In the genomic region with DNA sequence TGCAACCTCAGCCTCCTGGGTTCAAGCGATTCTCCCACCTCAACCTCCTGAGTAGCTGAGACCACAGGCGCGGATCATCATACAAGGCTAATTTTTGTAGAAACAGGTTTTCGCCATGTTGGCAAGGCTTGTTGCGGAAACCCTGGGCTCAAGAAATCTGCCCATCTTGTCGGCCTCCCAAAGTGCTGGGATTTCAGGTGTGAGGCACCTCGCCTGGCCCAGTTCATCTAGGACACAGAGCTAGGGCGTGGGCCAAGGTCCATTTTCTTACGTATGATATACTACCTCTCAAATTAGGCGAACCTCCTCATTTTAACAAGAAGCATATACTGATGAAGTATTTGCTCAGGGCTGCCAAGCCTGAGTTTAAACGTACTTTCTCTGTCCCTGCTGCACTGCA, we compare ENCODE assay signal across 9 cellular contexts. TPM values are rescaled to one million over a fixed set of nuclear protein-coding genes. Genes with fewer than 3 reads are reported as not detected.
DNase-seq lines count a peak whose midpoint lies in the region; ATAC-seq, FAIRE-seq and TF ChIP-seq lines count a peak whose summit lies in the region.
"Had no signal": no experiment of that assay in that cellular context is flagged by ENCODE, and none has a peak within 500 bp of the region (broad histone marks: within the 10 kb centered on the region; RNA-seq: fewer than 3 reads in every experiment).

No MANE protein-coding gene starts in this region.

- H3K4me3 ChIP-seq in HUES6 (ENCODE audit: low read depth, low read length) (peak overlapping the region; percentile 87), astrocyte of the spinal cord (ENCODE audit: low read depth, low read length) (peak overlapping the region; percentile 100), pancreas (peak overlapping the region in 2 of 4 donors; percentile 83 to 95)

- ATAC-seq in GM21529 (IDR thresholded peaks at IDR 0.05; ENCODE audit: unreplicated experiment) (no peak), pancreas (no peak), left cardiac atrium (no peak)

- H3K9me3 ChIP-seq in HUES6 (ENCODE audit: control insufficient read depth, insufficient read depth, low read depth, low read length) (no peaks in the 10 kb centered on the region), pancreas (no peaks in the 10 kb centered on the region)

- peak overlapping the region; percentile 97; the same call in 1 of the 2 replicates for H3K27ac ChIP-seq in C4-2B
- peak overlapping the region; percentile 56; the same call in 1 of the 2 replicates for H3K27ac ChIP-seq in HUES6 (ENCODE audit: low read depth, low read length)
- H3K27ac ChIP-seq in pancreas, result no peak overlapping the region

- peaks cover 18% of the 10 kb centered on the region for H3K36me3 Mint-ChIP-seq in mesothelial cell of epicardium

- intact Hi-C loops in pancreas (cut with DNase I) (no loop called here), left cardiac atrium (cut with DNase I) (no loop called here)

- H3K9ac ChIP-seq in HUES6 (ENCODE audit: low read length), result peak overlapping the region; percentile 99

- no peaks in the 10 kb centered on the region for H3K27me3 Mint-ChIP-seq in mesothelial cell of epicardium (ENCODE audit: low read depth)

- peaks cover 9% of the 10 kb centered on the region; the same call in 1 of the 2 replicates for H3K4me1 ChIP-seq in HUES6 (ENCODE audit: control insufficient read depth, insufficient read depth, low read length)
- peaks cover 0 to 19% (median 13%) of the 10 kb centered on the region in 3 donors for H3K4me1 ChIP-seq in pancreas

- DNase-seq in astrocyte of the spinal cord (ENCODE audit: low read depth, low spot score), result no peak
- DNase-seq in mesothelial cell of epicardium (ENCODE audit: low spot score in 2 of 2, unreplicated experiment in 2 of 2), result no peak
- DNase-seq in pancreas, result no peak
- DNase-seq in NCI-H524 treated with DMSO at 0.1 percent for 48 hours (lab: John Stamatoyannopoulos, UW), result no peak
- DNase-seq in left cardiac atrium, result no peak
- DNase-seq: NCI-H526 treated with DMSO at 0.1 percent for 48 hours had no signal

- TF ChIP-seq CTCF in C4-2B (conservative IDR thresholded peaks at IDR 0.05) (no peak), astrocyte of the spinal cord (IDR thresholded peaks at IDR 0.05; ENCODE audit: low read depth, low read length) (no peak), mesothelial cell of epicardium (IDR thresholded peaks at IDR 0.05; ENCODE audit: unreplicated experiment) (no peak), pancreas (IDR thresholded peaks at IDR 0.05) (no peak)

- H3K36me3 ChIP-seq in HUES6 (ENCODE audit: control insufficient read depth, insufficient read depth, low read length) (peaks cover 43% of the 10 kb centered on the region), pancreas (peaks cover 0 to 19% (median 0%) of the 10 kb centered on the region in 3 donors)

- peaks cover 26% of the 10 kb centered on the region for H3K4me1 Mint-ChIP-seq in mesothelial cell of epicardium

- no peak for FAIRE-seq in pancreas (lab: Jason Lieb, UNC)

- no peaks in the 10 kb centered on the region for H3K9me3 Mint-ChIP-seq in mesothelial cell of epicardium

- no peaks in the 10 kb centered on the region for H3K27me3 ChIP-seq in HUES6 (ENCODE audit: control insufficient read depth, insufficient read depth, low read length)
- H3K27me3 ChIP-seq in pancreas, result no peaks in the 10 kb centered on the region

- H3K4me3 Mint-ChIP-seq in mesothelial cell of epicardium, result peak overlapping the region; percentile 86

- WGBS in pancreas, 2 donors, result 82 to 89% methylated on average over 11 of the region's 11 CpGs

- peak overlapping the region; percentile 78 for H3K27ac Mint-ChIP-seq in mesothelial cell of epicardium

- in situ Hi-C loops in astrocyte of the spinal cord (cut with HindIII; ENCODE audit: low sequenced_read_pairs), result no loop called here

RNA-seq across cellular contexts. Expression of a gene that starts 2.1 kb away (rescaled TPM):
- total RNA-seq in mesothelial cell of epicardium (1,338 to 1,394 TPM (median 1,392 TPM) in 3 replicates), pancreas (1,000 to 10,000 TPM in 1 of 6 donors, 100 to 1,000 TPM in 5; 551 to 1,011 (median 688) TPM), left cardiac atrium (1,000 to 10,000 TPM in 1 of 2 donors, 100 to 1,000 TPM in 1; 895 to 1,080 TPM)
- polyA plus RNA-seq in pancreas, result 1,000 to 10,000 TPM in 1 of 2 donors, 100 to 1,000 TPM in 1; 722 to 2,449 TPM

RNA-seq across cellular contexts. Expression of a gene that starts 14.7 kb away (rescaled TPM):
- 8.8 to 10.9 TPM (median 9.2 TPM) in 3 replicates for total RNA-seq in mesothelial cell of epicardium
- total RNA-seq in pancreas, result 1 to 10 TPM; 2.7 to 7.2 (median 3.8) TPM
- 1 to 10 TPM; 2.5 to 5.9 TPM for polyA plus RNA-seq in pancreas
- total RNA-seq in left cardiac atrium, result 1 to 10 TPM; 6.2 to 7.4 TPM

RNA-seq across cellular contexts. Expression of a gene that starts 36.4 kb away (rescaled TPM):
- total RNA-seq in mesothelial cell of epicardium (148 to 149 TPM (median 149 TPM) in 3 replicates), pancreas (100 to 1,000 TPM in 5 of 6 donors, 10 to 100 TPM in 1; 81.3 to 219 (median 128) TPM), left cardiac atrium (100 to 1,000 TPM; 131 to 149 TPM)
- 100 to 1,000 TPM; 361 to 388 TPM for polyA plus RNA-seq in pancreas

RNA-seq across cellular contexts. Expression of a gene that starts 36.5 kb away (rescaled TPM):
- total RNA-seq in mesothelial cell of epicardium (18.7 to 20.3 TPM (median 19.2 TPM) in 3 replicates), pancreas (10 to 100 TPM; 13.1 to 26.7 (median 20.7) TPM), left cardiac atrium (10 to 100 TPM; 16.6 to 24.7 TPM)
- 10 to 100 TPM in 1 of 2 donors, 1 to 10 TPM in 1; 8.9 to 12.0 TPM for polyA plus RNA-seq in pancreas

RNA-seq across cellular contexts. Expression of a gene that starts 51.0 kb away (rescaled TPM):
- total RNA-seq in mesothelial cell of epicardium, result 10.8 to 11.8 TPM (median 11.5 TPM) in 3 replicates
- total RNA-seq in pancreas, result 1 to 10 TPM; 3.3 to 5.4 (median 4.1) TPM
- polyA plus RNA-seq in pancreas, result 1 to 10 TPM; 3.2 to 4.8 TPM
- 1 to 10 TPM; 4.9 to 7.0 TPM for total RNA-seq in left cardiac atrium

Comparison
In these comparisons a context has a peak if more than half of its experiments do, and no peak if none do; other contexts are left out.
1. H3K27ac ChIP-seq: peak in C4-2B (single experiment) and HUES6 (single experiment); none in pancreas (0 of 4).